8 cellular contexts compared by ENCODE assay signal in the genomic region with DNA sequence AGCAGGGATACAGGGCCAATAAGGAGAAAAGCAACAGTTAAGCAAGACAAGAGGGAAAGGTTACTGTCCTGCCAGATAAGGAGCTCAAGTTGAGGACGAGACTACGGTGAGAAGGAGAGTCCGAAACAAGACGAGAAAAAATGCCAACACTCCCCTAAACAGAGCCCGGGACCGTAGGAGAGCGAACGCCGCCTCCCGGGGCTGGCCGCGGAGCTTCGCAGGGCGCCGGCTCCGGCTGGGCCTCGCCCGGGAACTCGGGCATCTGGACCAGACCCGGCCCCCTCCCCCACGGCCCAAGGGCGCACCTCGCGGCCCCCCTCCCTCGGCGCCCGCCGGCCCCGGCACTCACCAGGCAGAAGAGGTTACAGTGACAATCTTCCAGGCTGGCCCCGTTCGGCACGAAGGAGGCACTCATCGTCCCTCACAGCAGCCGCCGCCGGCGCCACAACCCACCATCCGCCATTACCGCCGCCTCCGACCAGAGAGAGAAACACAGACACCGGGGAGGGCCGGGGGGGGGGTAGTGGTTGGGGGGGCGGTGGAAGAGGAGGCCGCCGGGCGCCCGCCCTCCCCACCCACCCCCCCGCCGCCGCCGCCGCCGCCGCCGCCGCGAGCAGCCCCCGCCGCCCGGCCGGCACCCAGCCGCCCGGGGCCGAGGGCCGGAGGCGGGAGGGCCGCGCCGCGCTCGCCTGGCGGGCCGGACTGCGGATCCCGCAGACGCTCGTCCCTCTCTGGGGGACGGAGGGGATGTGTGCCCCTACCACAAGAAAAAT. TPM values are rescaled to one million over a fixed set of nuclear protein-coding genes. Genes with fewer than 3 reads are reported as not detected.
DNase-seq lines count a peak whose midpoint lies in the region; ATAC-seq and TF ChIP-seq lines count a peak whose summit lies in the region.

A gene with protein sequence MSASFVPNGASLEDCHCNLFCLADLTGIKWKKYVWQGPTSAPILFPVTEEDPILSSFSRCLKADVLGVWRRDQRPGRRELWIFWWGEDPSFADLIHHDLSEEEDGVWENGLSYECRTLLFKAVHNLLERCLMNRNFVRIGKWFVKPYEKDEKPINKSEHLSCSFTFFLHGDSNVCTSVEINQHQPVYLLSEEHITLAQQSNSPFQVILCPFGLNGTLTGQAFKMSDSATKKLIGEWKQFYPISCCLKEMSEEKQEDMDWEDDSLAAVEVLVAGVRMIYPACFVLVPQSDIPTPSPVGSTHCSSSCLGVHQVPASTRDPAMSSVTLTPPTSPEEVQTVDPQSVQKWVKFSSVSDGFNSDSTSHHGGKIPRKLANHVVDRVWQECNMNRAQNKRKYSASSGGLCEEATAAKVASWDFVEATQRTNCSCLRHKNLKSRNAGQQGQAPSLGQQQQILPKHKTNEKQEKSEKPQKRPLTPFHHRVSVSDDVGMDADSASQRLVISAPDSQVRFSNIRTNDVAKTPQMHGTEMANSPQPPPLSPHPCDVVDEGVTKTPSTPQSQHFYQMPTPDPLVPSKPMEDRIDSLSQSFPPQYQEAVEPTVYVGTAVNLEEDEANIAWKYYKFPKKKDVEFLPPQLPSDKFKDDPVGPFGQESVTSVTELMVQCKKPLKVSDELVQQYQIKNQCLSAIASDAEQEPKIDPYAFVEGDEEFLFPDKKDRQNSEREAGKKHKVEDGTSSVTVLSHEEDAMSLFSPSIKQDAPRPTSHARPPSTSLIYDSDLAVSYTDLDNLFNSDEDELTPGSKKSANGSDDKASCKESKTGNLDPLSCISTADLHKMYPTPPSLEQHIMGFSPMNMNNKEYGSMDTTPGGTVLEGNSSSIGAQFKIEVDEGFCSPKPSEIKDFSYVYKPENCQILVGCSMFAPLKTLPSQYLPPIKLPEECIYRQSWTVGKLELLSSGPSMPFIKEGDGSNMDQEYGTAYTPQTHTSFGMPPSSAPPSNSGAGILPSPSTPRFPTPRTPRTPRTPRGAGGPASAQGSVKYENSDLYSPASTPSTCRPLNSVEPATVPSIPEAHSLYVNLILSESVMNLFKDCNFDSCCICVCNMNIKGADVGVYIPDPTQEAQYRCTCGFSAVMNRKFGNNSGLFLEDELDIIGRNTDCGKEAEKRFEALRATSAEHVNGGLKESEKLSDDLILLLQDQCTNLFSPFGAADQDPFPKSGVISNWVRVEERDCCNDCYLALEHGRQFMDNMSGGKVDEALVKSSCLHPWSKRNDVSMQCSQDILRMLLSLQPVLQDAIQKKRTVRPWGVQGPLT (N-terminal part only) (minus strand): TSS at position 488 of the 773 bp plus-strand sequence. CDS start 73 bp downstream, at position 415.

- H3K36me3 ChIP-seq in adipocyte (ENCODE audit: control insufficient read depth, insufficient read depth, low read length, severe bottlenecking) (peaks cover 13% of the 10 kb centered on the region), heart left ventricle (peaks cover 0 to 23% (median 19%) of the 10 kb centered on the region in 9 donors), upper lobe of left lung (peaks cover 0 to 12% (median 5%) of the 10 kb centered on the region in 4 donors)

- H3K27me3 ChIP-seq in HL-60 (ENCODE audit: insufficient read depth, poor library complexity, severe bottlenecking) (no peaks in the 10 kb centered on the region), adipocyte (replicated peaks; ENCODE audit: control insufficient read depth, insufficient read depth, low read length) (no peaks in the 10 kb centered on the region), heart left ventricle (no peaks in the 10 kb centered on the region), upper lobe of left lung (no peaks in the 10 kb centered on the region)

- TF ChIP-seq POLR2A in heart left ventricle (IDR thresholded peaks at IDR 0.05) (no peak), upper lobe of left lung (IDR thresholded peaks at IDR 0.05) (peak in 1 of 4 donors; percentile 6)

- no peak for TF ChIP-seq EP300 in upper lobe of left lung (IDR thresholded peaks at IDR 0.05)

- H3K9ac ChIP-seq in adipocyte (ENCODE audit: low read length): peak within 1 kb of the TSS; percentile 98

- H3K9me3 ChIP-seq in adipocyte (ENCODE audit: control insufficient read depth, low read length) (no peaks in the 10 kb centered on the region), heart left ventricle (no peaks in the 10 kb centered on the region), upper lobe of left lung (no peaks in the 10 kb centered on the region)

- H3K4me1 ChIP-seq in adipocyte (ENCODE audit: control insufficient read depth, insufficient read depth, low read length): peaks cover 20% of the 10 kb centered on the region
- peaks cover 9 to 42% (median 29%) of the 10 kb centered on the region in 12 donors for H3K4me1 ChIP-seq in heart left ventricle
- peaks cover 21 to 34% (median 28%) of the 10 kb centered on the region in 4 donors for H3K4me1 ChIP-seq in upper lobe of left lung

- TF ChIP-seq CTCF in HL-60 (IDR thresholded peaks at IDR 0.05; ENCODE audit: insufficient read depth, low read length) (no peak), heart left ventricle (IDR thresholded peaks at IDR 0.05) (peak in 1 of 12 donors; percentile 18), upper lobe of left lung (IDR thresholded peaks at IDR 0.05) (no peak)

- ATAC-seq in heart left ventricle: peak in 3 of 4 donors; percentile 44 to 77 (median 71)
- ATAC-seq in upper lobe of left lung (ENCODE audit: low FRiP score in 2 of 2): peak; percentile 74

- H3K4me3 ChIP-seq in HL-60 (replicated peaks; ENCODE audit: insufficient read depth, low read length) (peak within 1 kb of the TSS; percentile 86), adipocyte (ENCODE audit: low read length) (peak within 1 kb of the TSS; percentile 95), heart left ventricle (peak within 1 kb of the TSS; percentile 79 to 98 (median 95)), upper lobe of left lung (peak within 1 kb of the TSS; percentile 64 to 95 (median 90))

- DNase-seq in NCI-H2196 (lab: John Stamatoyannopoulos, UW; ENCODE audit: unreplicated experiment) (peak; percentile 27), NCI-H2196 treated with DMSO at 0.1 percent for 48 hours (lab: John Stamatoyannopoulos, UW; ENCODE audit: unreplicated experiment) (no peak), HL-60 (ENCODE audit: low read depth in 1 of 2, low spot score in 1 of 2) (peak in 1 of 2 experiments; percentile 42), T-helper 1 cell (peak; percentile 43 to 61 (median 55)), adipocyte (ENCODE audit: low read depth) (peak; percentile 85), heart left ventricle (peak; percentile 67 to 81 (median 73)), posterior cingulate gyrus (peak; percentile 31 to 93 (median 51)), upper lobe of left lung (peak; percentile 79 to 94)

- 0 to 1% (median 0%) methylated on average over 30 to 79 of the region's 79 CpGs for WGBS in heart left ventricle, 4 donors
- 0 to 1% methylated on average over 27 to 29 of the region's 79 CpGs for WGBS in upper lobe of left lung, 2 donors

- intact Hi-C loops in heart left ventricle (cut with DNase I) (loop anchor here in 8 of 10 donors (2.0 to 10.0 kb wide), 5 partner anchors 136 to 650 kb away; a partner anchor contains a TSS), posterior cingulate gyrus (cut with DNase I) (no loop called here)

- H3K27ac ChIP-seq in HL-60 (replicated peaks) (peak within 1 kb of the TSS; percentile 91), heart left ventricle (peak within 1 kb of the TSS; percentile 93 to 100 (median 99)), upper lobe of left lung (peak within 1 kb of the TSS; percentile 98 to 100 (median 99))

RNA-seq across cellular contexts. Expression of the gene that starts here (rescaled TPM):
- total RNA-seq in heart left ventricle: 10 to 100 TPM; 23.3 to 59.1 (median 40.2) TPM
- 1 to 10 TPM; 5.6 to 9.8 TPM for polyA plus RNA-seq in heart left ventricle
- 100 to 1,000 TPM in 2 of 6 donors, 10 to 100 TPM in 4; 52.7 to 109 (median 71.3) TPM for total RNA-seq in upper lobe of left lung
